ENCODE assay signal across 19 cellular contexts in the genomic region with DNA sequence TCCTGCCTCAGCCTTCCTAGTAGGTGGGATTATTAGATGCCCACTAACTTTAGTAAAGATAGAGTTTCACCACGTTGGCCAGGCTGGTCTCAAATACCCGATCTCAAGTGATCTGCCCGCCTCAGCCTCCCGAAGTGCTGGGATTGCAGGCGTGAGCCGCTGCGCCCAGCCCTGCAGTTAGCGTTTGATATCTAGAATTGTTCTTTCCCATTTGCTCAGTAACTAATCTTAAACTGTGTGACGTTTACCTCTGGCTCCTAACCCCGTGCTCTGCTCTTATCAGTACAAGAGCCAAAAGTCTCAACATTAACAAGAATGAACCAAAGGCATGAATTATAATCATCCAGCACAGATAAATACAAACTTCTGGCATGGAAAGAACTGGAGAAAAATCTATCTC.
"Had no signal": no experiment of that assay in that cellular context is flagged by ENCODE, and none has a peak within 500 bp of the region (broad histone marks: within the 10 kb centered on the region; RNA-seq: fewer than 3 reads in every experiment).

No MANE protein-coding gene starts in this region.

- H3K27me3 ChIP-seq: gastrocnemius medialis, right lobe of liver, thyroid gland had no signal

- DNase-seq: activated CD4-positive, alpha-beta memory T cell treated with anti-CD3 and anti-CD28 coated beads, Interleukin-2, amount 10 ng/mL, durations not matched to agents 7 days and 5 days; activated CD4-positive, alpha-beta T cell treated with anti-CD3 and anti-CD28 coated beads for 4 hours; activated effector memory CD4-positive, alpha-beta T cell treated with Interleukin-2 at 50 U/mL for 16 hours; activated T-cell treated with anti-CD3 and anti-CD28 coated beads, Interleukin-2, amount 50 U/mL, for 4 hours; amygdala; cortex of kidney; effector CD4-positive, alpha-beta T cell; gastrocnemius medialis; heart left ventricle; left colon; lower lobe of right lung; naive thymus-derived CD4-positive, alpha-beta T cell; nucleus accumbens; right lobe of liver; T-helper 17 cell; thyroid gland had no signal

- H3K4me1 ChIP-seq: gastrocnemius medialis, heart left ventricle, lower lobe of right lung, prostate gland, right lobe of liver had no signal

- H3K4me3 Mint-ChIP-seq: activated CD4-positive, alpha-beta memory T cell treated with anti-CD3 and anti-CD28 coated beads, Interleukin-2, amount 10 ng/mL, durations not matched to agents 7 days and 5 days; activated naive CD4-positive, alpha-beta T cell treated with anti-CD3 and anti-CD28 coated beads, Interleukin-2, amount 50 U/mL, for 24 hours; activated T-cell treated with anti-CD3 and anti-CD28 coated beads, Interleukin-2, amount 50 U/mL, for 4 hours; brain; naive thymus-derived CD4-positive, alpha-beta T cell; T-helper 17 cell had no signal

- H3K27ac Mint-ChIP-seq: activated CD4-positive, alpha-beta memory T cell treated with anti-CD3 and anti-CD28 coated beads, Interleukin-2, amount 10 ng/mL, durations not matched to agents 7 days and 5 days; activated naive CD4-positive, alpha-beta T cell treated with anti-CD3 and anti-CD28 coated beads, Interleukin-2, amount 50 U/mL, for 24 hours; brain; naive thymus-derived CD4-positive, alpha-beta T cell; T-helper 17 cell had no signal

- ATAC-seq: activated T-cell treated with anti-CD3 and anti-CD28 coated beads, Interleukin-2, amount 50 U/mL, for 4 hours; gastrocnemius medialis; heart left ventricle; left colon; lower lobe of right lung; naive thymus-derived CD4-positive, alpha-beta T cell; T-helper 17 cell had no signal

- H3K9me3 ChIP-seq: gastrocnemius medialis, heart left ventricle, lower lobe of right lung, prostate gland, right lobe of liver, thyroid gland had no signal

- H3K36me3 Mint-ChIP-seq: activated naive CD4-positive, alpha-beta T cell treated with anti-CD3 and anti-CD28 coated beads, Interleukin-2, amount 50 U/mL, for 24 hours; naive thymus-derived CD4-positive, alpha-beta T cell had no signal

- H3K4me1 Mint-ChIP-seq: activated CD4-positive, alpha-beta memory T cell treated with anti-CD3 and anti-CD28 coated beads, Interleukin-2, amount 10 ng/mL, durations not matched to agents 7 days and 5 days had no signal

- H3K27ac ChIP-seq: gastrocnemius medialis, heart left ventricle, lower lobe of right lung, prostate gland, right lobe of liver, thyroid gland had no signal

- H3K36me3 ChIP-seq: gastrocnemius medialis, heart left ventricle, lower lobe of right lung, prostate gland, right lobe of liver, thyroid gland had no signal

- H3K27me3 Mint-ChIP-seq: brain had no signal

- H3K9me3 Mint-ChIP-seq: activated CD4-positive, alpha-beta memory T cell treated with anti-CD3 and anti-CD28 coated beads, Interleukin-2, amount 10 ng/mL, durations not matched to agents 7 days and 5 days; activated naive CD4-positive, alpha-beta T cell treated with anti-CD3 and anti-CD28 coated beads, Interleukin-2, amount 50 U/mL, for 24 hours; activated T-cell treated with anti-CD3 and anti-CD28 coated beads, Interleukin-2, amount 50 U/mL, for 4 hours; brain; naive thymus-derived CD4-positive, alpha-beta T cell had no signal

- H3K4me3 ChIP-seq: gastrocnemius medialis, heart left ventricle, lower lobe of right lung, prostate gland, right lobe of liver, thyroid gland had no signal
